ENCODE assay signal across 1 cellular context in genomic region chr5:171396583-171396982, GRCh38. TPM values are rescaled to one million over a fixed set of nuclear protein-coding genes. Genes with fewer than 3 reads are reported as not detected.
"Had no signal": no experiment of that assay in that cellular context is flagged by ENCODE, and none has a peak within 500 bp of the region (broad histone marks: within the 10 kb centered on the region; RNA-seq: fewer than 3 reads in every experiment).

No MANE protein-coding gene starts in this region.

RNA-seq across cellular contexts. Expression of gene FGF18, which starts 22.9 kb away (rescaled TPM):
- total RNA-seq: lung microvascular endothelial cell had no signal
